Comparison of ENCODE assay signal across 10 cellular contexts in the genomic region with DNA sequence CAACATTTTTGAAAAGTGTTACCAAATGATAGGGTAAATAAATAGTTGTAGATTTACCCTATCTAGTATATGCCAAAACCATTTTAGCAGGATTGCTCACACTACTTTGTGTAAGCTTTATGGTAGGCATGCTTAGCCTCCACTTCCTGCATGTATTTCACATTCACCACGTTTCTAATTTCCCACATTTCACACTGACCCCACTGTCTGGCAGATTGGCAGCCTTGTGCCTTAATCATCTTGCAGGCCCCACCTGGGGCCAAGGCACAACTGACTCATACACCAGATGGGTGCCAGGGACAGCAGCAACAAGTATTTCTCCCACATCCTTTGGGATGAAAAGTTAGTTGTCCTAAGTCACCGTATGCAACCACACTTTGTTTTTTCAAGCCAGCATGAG. TPM values are rescaled to one million over a fixed set of nuclear protein-coding genes. Genes with fewer than 3 reads are reported as not detected.
A peak's percentile ranks its signal among the peaks of the same experiment; 100 is the strongest.
DNase-seq lines count a peak whose midpoint lies in the region; ATAC-seq and TF ChIP-seq lines count a peak whose summit lies in the region.
"Had no signal": no experiment of that assay in that cellular context is flagged by ENCODE, and none has a peak within 500 bp of the region (broad histone marks: within the 10 kb centered on the region; RNA-seq: fewer than 3 reads in every experiment).

No MANE protein-coding gene starts in this region.

- no peak overlapping the region for H2AFZ ChIP-seq in ACC112 (ENCODE audit: low read length, unreplicated experiment)

- H3K4me3 ChIP-seq in ACC112 (ENCODE audit: low read depth, low read length): no peak overlapping the region
- H3K4me3 ChIP-seq in foreskin fibroblast (ENCODE audit: low read depth in 1 of 2, low read length in 2 of 2): no peak overlapping the region
- H3K4me3 ChIP-seq in ascending aorta: no peak overlapping the region
- H3K4me3 ChIP-seq: esophagus muscularis mucosa had no signal

- H3K27me3 ChIP-seq in ACC112 (ENCODE audit: insufficient read depth, low read length) (no peaks in the 10 kb centered on the region), ascending aorta (no peaks in the 10 kb centered on the region)
- H3K27me3 ChIP-seq: esophagus muscularis mucosa had no signal

- H3K79me2 ChIP-seq in ACC112 (ENCODE audit: control insufficient read depth, insufficient read depth, low read length, unreplicated experiment): no peaks in the 10 kb centered on the region

- H3K27ac ChIP-seq in ACC112 (ENCODE audit: low read depth, low read length) (peak overlapping the region; percentile 58), ascending aorta (no peak overlapping the region)
- H3K27ac ChIP-seq: esophagus muscularis mucosa had no signal

- ATAC-seq in sciatic nerve: no peak

- TF ChIP-seq CTCF in foreskin fibroblast (IDR thresholded peaks at IDR 0.05; ENCODE audit: low read depth, low read length): no peak
- no peak for TF ChIP-seq CTCF in ascending aorta (IDR thresholded peaks at IDR 0.05)

- H3K9me3 ChIP-seq in ascending aorta: no peaks in the 10 kb centered on the region

- DNase-seq in HCEC 1CT (peak; percentile 87), T1000 (lab: John Stamatoyannopoulos, UW) (peak; percentile 39), foreskin fibroblast (peak; percentile 90 to 91), NCI-H187 treated with DMSO at 0.1 percent for 48 hours (lab: John Stamatoyannopoulos, UW) (no peak), sciatic nerve (ENCODE audit: low spot score) (no peak), ascending aorta (ENCODE audit: low spot score in 2 of 2) (no peak), epidermal melanocyte (ENCODE audit: insufficient read length, low spot score) (no peak)
- DNase-seq: CD8-positive, alpha-beta memory T cell had no signal

- intact Hi-C loops in sciatic nerve (cut with DNase I) (loop anchor here (10.0 kb wide), 2 partner anchors 197 to 247 kb away; no protein-coding TSS in a partner anchor), ascending aorta (cut with DNase I) (no loop called here)

- H3K36me3 ChIP-seq in ACC112 (ENCODE audit: insufficient read depth, low read length) (no peaks in the 10 kb centered on the region), ascending aorta (no peaks in the 10 kb centered on the region)
- H3K36me3 ChIP-seq: esophagus muscularis mucosa had no signal

- H3K4me1 ChIP-seq in ACC112 (ENCODE audit: control insufficient read depth, insufficient read depth, low read length, unreplicated experiment) (peaks cover 45% of the 10 kb centered on the region), ascending aorta (peaks cover 0 to 5% of the 10 kb centered on the region in 2 donors)

RNA-seq across cellular contexts. Expression of gene CENPF, which starts 21.2 kb away (rescaled TPM):
- total RNA-seq in sciatic nerve (1.7 TPM), ascending aorta (0.53 TPM)

RNA-seq across cellular contexts. Expression of gene PTPN14, which starts 30.4 kb away (rescaled TPM):
- 85.9 TPM for total RNA-seq in sciatic nerve
- 27.2 TPM for total RNA-seq in ascending aorta

Comparison
In these comparisons a context has a peak if more than half of its experiments do, and no peak if none do; other contexts are left out.
1. DNase-seq: peak in HCEC 1CT (single experiment), T1000 (single experiment) and foreskin fibroblast (2 of 2); none in NCI-H187 treated with DMSO at 0.1 percent for 48 hours (single experiment), sciatic nerve (single experiment), ascending aorta (0 of 2) and epidermal melanocyte (single experiment).